Comparison of ENCODE assay signal across 1 cellular context in genomic region chr17:72615627-72615991, GRCh38.
A peak's percentile ranks its signal among the peaks of the same experiment; 100 is the strongest.
TF ChIP-seq lines count a peak whose summit lies in the region.

No MANE protein-coding gene starts in this region.

TF ChIP-seq in HepG2, 621 proteins besides CTCF, POLR2A, EP300 and RAD21 (continued from another document and continues in another):
- TF ChIP-seq, protein P1, sequence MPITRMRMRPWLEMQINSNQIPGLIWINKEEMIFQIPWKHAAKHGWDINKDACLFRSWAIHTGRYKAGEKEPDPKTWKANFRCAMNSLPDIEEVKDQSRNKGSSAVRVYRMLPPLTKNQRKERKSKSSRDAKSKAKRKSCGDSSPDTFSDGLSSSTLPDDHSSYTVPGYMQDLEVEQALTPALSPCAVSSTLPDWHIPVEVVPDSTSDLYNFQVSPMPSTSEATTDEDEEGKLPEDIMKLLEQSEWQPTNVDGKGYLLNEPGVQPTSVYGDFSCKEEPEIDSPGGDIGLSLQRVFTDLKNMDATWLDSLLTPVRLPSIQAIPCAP (CRISPR knock-in tag; IDR thresholded peaks at IDR 0.05; ENCODE audit: low read depth), result no peak
- TF ChIP-seq ZNF274 (CRISPR knock-in tag; IDR thresholded peaks at IDR 0.05), result no peak
- TF ChIP-seq EZH2 (conservative IDR thresholded peaks at IDR 0.05; ENCODE audit: low read depth, low read length), result no peak
- TF ChIP-seq SNAPC2 (CRISPR knock-in tag; IDR thresholded peaks at IDR 0.05), result no peak
- no peak for TF ChIP-seq MTF1 (CRISPR knock-in tag; IDR thresholded peaks at IDR 0.05)
- TF ChIP-seq, protein P2, sequence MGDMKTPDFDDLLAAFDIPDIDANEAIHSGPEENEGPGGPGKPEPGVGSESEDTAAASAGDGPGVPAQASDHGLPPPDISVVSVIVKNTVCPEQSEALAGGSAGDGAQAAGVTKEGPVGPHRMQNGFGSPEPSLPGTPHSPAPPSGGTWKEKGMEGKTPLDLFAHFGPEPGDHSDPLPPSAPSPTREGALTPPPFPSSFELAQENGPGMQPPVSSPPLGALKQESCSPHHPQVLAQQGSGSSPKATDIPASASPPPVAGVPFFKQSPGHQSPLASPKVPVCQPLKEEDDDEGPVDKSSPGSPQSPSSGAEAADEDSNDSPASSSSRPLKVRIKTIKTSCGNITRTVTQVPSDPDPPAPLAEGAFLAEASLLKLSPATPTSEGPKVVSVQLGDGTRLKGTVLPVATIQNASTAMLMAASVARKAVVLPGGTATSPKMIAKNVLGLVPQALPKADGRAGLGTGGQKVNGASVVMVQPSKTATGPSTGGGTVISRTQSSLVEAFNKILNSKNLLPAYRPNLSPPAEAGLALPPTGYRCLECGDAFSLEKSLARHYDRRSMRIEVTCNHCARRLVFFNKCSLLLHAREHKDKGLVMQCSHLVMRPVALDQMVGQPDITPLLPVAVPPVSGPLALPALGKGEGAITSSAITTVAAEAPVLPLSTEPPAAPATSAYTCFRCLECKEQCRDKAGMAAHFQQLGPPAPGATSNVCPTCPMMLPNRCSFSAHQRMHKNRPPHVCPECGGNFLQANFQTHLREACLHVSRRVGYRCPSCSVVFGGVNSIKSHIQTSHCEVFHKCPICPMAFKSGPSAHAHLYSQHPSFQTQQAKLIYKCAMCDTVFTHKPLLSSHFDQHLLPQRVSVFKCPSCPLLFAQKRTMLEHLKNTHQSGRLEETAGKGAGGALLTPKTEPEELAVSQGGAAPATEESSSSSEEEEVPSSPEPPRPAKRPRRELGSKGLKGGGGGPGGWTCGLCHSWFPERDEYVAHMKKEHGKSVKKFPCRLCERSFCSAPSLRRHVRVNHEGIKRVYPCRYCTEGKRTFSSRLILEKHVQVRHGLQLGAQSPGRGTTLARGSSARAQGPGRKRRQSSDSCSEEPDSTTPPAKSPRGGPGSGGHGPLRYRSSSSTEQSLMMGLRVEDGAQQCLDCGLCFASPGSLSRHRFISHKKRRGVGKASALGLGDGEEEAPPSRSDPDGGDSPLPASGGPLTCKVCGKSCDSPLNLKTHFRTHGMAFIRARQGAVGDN (CRISPR knock-in tag; IDR thresholded peaks at IDR 0.05), result no peak
- no peak for TF ChIP-seq THAP11 (CRISPR knock-in tag; IDR thresholded peaks at IDR 0.05)
- no peak for TF ChIP-seq MTA3 (CRISPR knock-in tag; IDR thresholded peaks at IDR 0.05)
- TF ChIP-seq ATF7 (IDR thresholded peaks at IDR 0.05), result no peak
- 0 out of 2 replicates have a peak, but pooled peaks have one; percentile 29 for TF ChIP-seq ATF7 (CRISPR knock-in tag; IDR thresholded peaks at IDR 0.05)
- no peak for TF ChIP-seq HOXA3 (CRISPR knock-in tag; IDR thresholded peaks at IDR 0.05)
- no peak for TF ChIP-seq TFDP1 (CRISPR knock-in tag; IDR thresholded peaks at IDR 0.05; ENCODE audit: borderline replicate concordance)
- no peak for TF ChIP-seq ZNF672 (CRISPR knock-in tag; IDR thresholded peaks at IDR 0.05)
- TF ChIP-seq SNRNP70 (IDR thresholded peaks at IDR 0.05; ENCODE audit: low read depth, low read length), result no peak
- TF ChIP-seq RCOR2 (CRISPR knock-in tag; IDR thresholded peaks at IDR 0.05), result peak; percentile 81; the same call in 1 of the 2 replicates
- 0 out of 2 replicates have a peak, but pooled peaks have one; percentile 44 for TF ChIP-seq BRD4 (CRISPR knock-in tag; IDR thresholded peaks at IDR 0.05)
- no peak for TF ChIP-seq NFRKB (IDR thresholded peaks at IDR 0.05)
- TF ChIP-seq ZBTB37 (CRISPR knock-in tag; IDR thresholded peaks at IDR 0.05), result no peak
- TF ChIP-seq NFKB2 (CRISPR knock-in tag; IDR thresholded peaks at IDR 0.05; ENCODE audit: borderline replicate concordance), result peak; percentile 60; the same call in 1 of the 2 replicates
- TF ChIP-seq ZNF282 (IDR thresholded peaks at IDR 0.05; ENCODE audit: partially characterized antibody), result no peak
- TF ChIP-seq ZNF512B (CRISPR knock-in tag; IDR thresholded peaks at IDR 0.05; ENCODE audit: borderline replicate concordance), result no peak
- TF ChIP-seq ZNF317 (CRISPR knock-in tag; IDR thresholded peaks at IDR 0.05), result no peak
- TF ChIP-seq, protein P3, sequence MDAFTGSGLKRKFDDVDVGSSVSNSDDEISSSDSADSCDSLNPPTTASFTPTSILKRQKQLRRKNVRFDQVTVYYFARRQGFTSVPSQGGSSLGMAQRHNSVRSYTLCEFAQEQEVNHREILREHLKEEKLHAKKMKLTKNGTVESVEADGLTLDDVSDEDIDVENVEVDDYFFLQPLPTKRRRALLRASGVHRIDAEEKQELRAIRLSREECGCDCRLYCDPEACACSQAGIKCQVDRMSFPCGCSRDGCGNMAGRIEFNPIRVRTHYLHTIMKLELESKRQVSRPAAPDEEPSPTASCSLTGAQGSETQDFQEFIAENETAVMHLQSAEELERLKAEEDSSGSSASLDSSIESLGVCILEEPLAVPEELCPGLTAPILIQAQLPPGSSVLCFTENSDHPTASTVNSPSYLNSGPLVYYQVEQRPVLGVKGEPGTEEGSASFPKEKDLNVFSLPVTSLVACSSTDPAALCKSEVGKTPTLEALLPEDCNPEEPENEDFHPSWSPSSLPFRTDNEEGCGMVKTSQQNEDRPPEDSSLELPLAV (CRISPR knock-in tag; conservative IDR thresholded peaks at IDR 0.05; ENCODE audit: low read depth), result no peak
- TF ChIP-seq MIER2 (CRISPR knock-in tag; IDR thresholded peaks at IDR 0.05), result no peak
- TF ChIP-seq, protein P4, sequence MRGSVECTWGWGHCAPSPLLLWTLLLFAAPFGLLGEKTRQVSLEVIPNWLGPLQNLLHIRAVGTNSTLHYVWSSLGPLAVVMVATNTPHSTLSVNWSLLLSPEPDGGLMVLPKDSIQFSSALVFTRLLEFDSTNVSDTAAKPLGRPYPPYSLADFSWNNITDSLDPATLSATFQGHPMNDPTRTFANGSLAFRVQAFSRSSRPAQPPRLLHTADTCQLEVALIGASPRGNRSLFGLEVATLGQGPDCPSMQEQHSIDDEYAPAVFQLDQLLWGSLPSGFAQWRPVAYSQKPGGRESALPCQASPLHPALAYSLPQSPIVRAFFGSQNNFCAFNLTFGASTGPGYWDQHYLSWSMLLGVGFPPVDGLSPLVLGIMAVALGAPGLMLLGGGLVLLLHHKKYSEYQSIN (CRISPR knock-in tag; IDR thresholded peaks at IDR 0.05; ENCODE audit: borderline replicate concordance), result no peak
- TF ChIP-seq HDAC1 (CRISPR knock-in tag; IDR thresholded peaks at IDR 0.05), result no peak
- TF ChIP-seq PHF21A (CRISPR knock-in tag; IDR thresholded peaks at IDR 0.05), result no peak
- TF ChIP-seq ZNF788 (CRISPR knock-in tag; IDR thresholded peaks at IDR 0.05; ENCODE audit: borderline replicate concordance), result no peak
- TF ChIP-seq ZNF574 (CRISPR knock-in tag; IDR thresholded peaks at IDR 0.05), result peak; percentile 62; the same call in 1 of the 2 replicates
- TF ChIP-seq ZNF550 (CRISPR knock-in tag; IDR thresholded peaks at IDR 0.05; ENCODE audit: borderline replicate concordance), result no peak
- TF ChIP-seq POLR2G (IDR thresholded peaks at IDR 0.05; ENCODE audit: low read depth, low read length), result no peak
- 0 out of 2 replicates have a peak, but pooled peaks have one; percentile 41 for TF ChIP-seq ZNF441 (CRISPR knock-in tag; IDR thresholded peaks at IDR 0.05; ENCODE audit: borderline replicate concordance)
- TF ChIP-seq ZNF724P (CRISPR knock-in tag; IDR thresholded peaks at IDR 0.05; ENCODE audit: borderline replicate concordance), result no peak
- no peak for TF ChIP-seq ERF (CRISPR knock-in tag; IDR thresholded peaks at IDR 0.05)
- TF ChIP-seq CBFB (CRISPR knock-in tag; IDR thresholded peaks at IDR 0.05), result no peak
- TF ChIP-seq TRIM24 (CRISPR knock-in tag; IDR thresholded peaks at IDR 0.05), result no peak
- no peak for TF ChIP-seq POLR2AphosphoS5 (IDR thresholded peaks at IDR 0.05; ENCODE audit: low read depth, low read length)
- no peak for TF ChIP-seq HMG20A (CRISPR knock-in tag; IDR thresholded peaks at IDR 0.05; ENCODE audit: borderline replicate concordance)
- TF ChIP-seq SP4 (CRISPR knock-in tag; IDR thresholded peaks at IDR 0.05), result no peak
- TF ChIP-seq ZNF766 (CRISPR knock-in tag; IDR thresholded peaks at IDR 0.05; ENCODE audit: borderline replicate concordance), result no peak
- no peak for TF ChIP-seq ZNF549 (CRISPR knock-in tag; IDR thresholded peaks at IDR 0.05)
- no peak for TF ChIP-seq SRSF1 (optimal IDR thresholded peaks at IDR 0.05; ENCODE audit: low read depth, low read length)
